In the genomic region with DNA sequence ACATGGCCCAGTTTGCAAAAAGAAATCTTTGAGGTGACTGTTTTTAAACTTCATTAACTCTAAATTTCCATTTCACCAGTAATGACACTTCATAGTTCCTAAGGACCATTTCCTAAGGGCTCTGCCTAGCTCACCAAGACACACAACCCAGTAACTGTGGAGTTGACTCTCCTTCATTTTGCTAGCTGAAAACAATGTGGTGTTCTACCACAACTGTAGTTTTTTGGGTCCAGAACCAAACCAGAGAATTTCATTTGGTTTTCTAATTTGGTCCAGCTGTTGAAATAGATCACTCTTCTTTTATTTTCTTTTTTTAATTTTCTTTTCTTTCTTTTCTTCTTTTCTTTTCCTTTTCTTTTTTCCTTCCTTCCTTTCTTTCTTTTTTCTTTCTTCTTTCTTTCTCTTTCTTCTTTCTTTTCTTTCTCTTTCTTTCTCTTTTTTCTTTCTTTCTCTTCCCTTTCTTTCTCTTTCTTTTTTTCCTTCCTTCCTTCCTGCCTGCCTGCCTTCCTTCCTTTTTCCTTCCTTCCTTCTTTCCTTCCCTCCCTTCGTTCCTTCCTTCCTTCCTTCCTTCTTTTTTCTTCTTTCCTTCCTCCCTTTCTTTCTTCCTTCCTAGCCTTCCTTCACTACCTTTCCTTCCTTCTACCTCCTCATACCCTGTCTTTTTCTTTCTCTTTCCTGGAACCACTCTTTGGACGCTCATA, we compare ENCODE assay signal across 20 cellular contexts. TPM values are rescaled to one million over a fixed set of nuclear protein-coding genes. Genes with fewer than 3 reads are reported as not detected.
A peak's percentile ranks its signal among the peaks of the same experiment; 100 is the strongest.
DNase-seq lines count a peak whose midpoint lies in the region; TF ChIP-seq lines count a peak whose summit lies in the region.
"Had no signal": no experiment of that assay in that cellular context is flagged by ENCODE, and none has a peak within 500 bp of the region (broad histone marks: within the 10 kb centered on the region; RNA-seq: fewer than 3 reads in every experiment).

No MANE protein-coding gene starts in this region.

- H2AFZ ChIP-seq in ACC112 (ENCODE audit: low read length, unreplicated experiment) (peak overlapping the region; percentile 1), osteoblast (ENCODE audit: low read length) (peak overlapping the region; percentile 53)
- H2AFZ ChIP-seq: GM23338 had no signal

- peaks cover 33% of the 10 kb centered on the region for H3K4me1 ChIP-seq in ACC112 (ENCODE audit: control insufficient read depth, insufficient read depth, low read length, unreplicated experiment)
- peaks cover 35% of the 10 kb centered on the region for H3K4me1 ChIP-seq in osteoblast (ENCODE audit: insufficient read depth, low read length)
- H3K4me1 ChIP-seq: HAP-1, Peyer's patch, SJCRH30 had no signal

- H4K20me1 ChIP-seq in osteoblast (ENCODE audit: insufficient read depth, low read length), result no peaks in the 10 kb centered on the region

- TF ChIP-seq CTCF in HFFc6 (IDR thresholded peaks at IDR 0.05), result no peak
- no peak for TF ChIP-seq CTCF in chondrocyte (IDR thresholded peaks at IDR 0.05)
- TF ChIP-seq CTCF in osteoblast (IDR thresholded peaks at IDR 0.05; ENCODE audit: extremely low read depth, low read depth, low read length), result no peak

- H3K4me3 ChIP-seq in ACC112 (ENCODE audit: low read depth, low read length) (no peak overlapping the region), osteoblast (ENCODE audit: insufficient read depth, low read length) (no peak overlapping the region)
- H3K4me3 ChIP-seq: GM23338, HAP-1, Peyer's patch, SJCRH30 had no signal

- peak overlapping the region; percentile 55 for H3K27ac Mint-ChIP-seq in HFFc6
- H3K27ac Mint-ChIP-seq in chondrocyte (ENCODE audit: unreplicated experiment), result peak overlapping the region; percentile 10
- H3K27ac Mint-ChIP-seq: B cell, GM23338 had no signal

- H3K27me3 Mint-ChIP-seq in HFFc6 (ENCODE audit: insufficient read depth) (no peaks in the 10 kb centered on the region), chondrocyte (ENCODE audit: low read depth) (no peaks in the 10 kb centered on the region)
- H3K27me3 Mint-ChIP-seq: B cell had no signal

- H3K27me3 ChIP-seq in ACC112 (ENCODE audit: insufficient read depth, low read length) (no peaks in the 10 kb centered on the region), osteoblast (ENCODE audit: insufficient read depth, low read length) (no peaks in the 10 kb centered on the region)
- H3K27me3 ChIP-seq: Peyer's patch, SJCRH30 had no signal

- H3K36me3 Mint-ChIP-seq in HFFc6 (ENCODE audit: low read depth) (peaks cover 4% of the 10 kb centered on the region; the same call in 1 of the 2 replicates), chondrocyte (ENCODE audit: low read depth) (no peaks in the 10 kb centered on the region)

- no peaks in the 10 kb centered on the region for H3K9me3 ChIP-seq in osteoblast (ENCODE audit: low read depth, low read length)
- H3K9me3 ChIP-seq: HAP-1, Peyer's patch, SJCRH30 had no signal

- no peak overlapping the region for H3K4me2 ChIP-seq in osteoblast (ENCODE audit: insufficient read depth, low read length)
- H3K4me2 ChIP-seq: GM23338, KMS-11 had no signal

- H3K36me3 ChIP-seq in ACC112 (ENCODE audit: insufficient read depth, low read length) (no peaks in the 10 kb centered on the region), osteoblast (ENCODE audit: insufficient read depth, low read length) (no peaks in the 10 kb centered on the region)
- H3K36me3 ChIP-seq: HAP-1, Peyer's patch, SJCRH30 had no signal

- H3K27ac ChIP-seq in ACC112 (ENCODE audit: low read depth, low read length) (no peak overlapping the region), osteoblast (ENCODE audit: low read depth, low read length) (no peak overlapping the region)
- H3K27ac ChIP-seq: KMS-11, Peyer's patch, SJCRH30 had no signal

- H3K79me2 ChIP-seq in ACC112 (ENCODE audit: control insufficient read depth, insufficient read depth, low read length, unreplicated experiment) (no peaks in the 10 kb centered on the region), osteoblast (ENCODE audit: insufficient read depth, low read length) (no peaks in the 10 kb centered on the region)

- H3K9me3 Mint-ChIP-seq in HFFc6, result no peaks in the 10 kb centered on the region
- no peaks in the 10 kb centered on the region for H3K9me3 Mint-ChIP-seq in chondrocyte (ENCODE audit: low read depth)
- H3K9me3 Mint-ChIP-seq: GM23338 had no signal

- H3K4me1 Mint-ChIP-seq in HFFc6 (ENCODE audit: low read depth) (peaks cover 70% of the 10 kb centered on the region), chondrocyte (ENCODE audit: low read depth) (peaks cover 58% of the 10 kb centered on the region)
- H3K4me1 Mint-ChIP-seq: B cell, GM23338 had no signal

- H3K4me3 Mint-ChIP-seq in HFFc6 (no peak overlapping the region; the same call in 1 of the 2 replicates), chondrocyte (ENCODE audit: unreplicated experiment) (no peak overlapping the region)
- H3K4me3 Mint-ChIP-seq: B cell, GM23338 had no signal

- DNase-seq in HFFc6 (no peak), chondrocyte (ENCODE audit: low spot score) (no peak), osteoblast (ENCODE audit: insufficient read length, low spot score, missing footprints) (no peak), COLO829 (ENCODE audit: low spot score) (no peak), NCI-H2107 treated with DMSO at 0.1 percent for 48 hours (lab: John Stamatoyannopoulos, UW; ENCODE audit: unreplicated experiment) (no peak), globus pallidus (ENCODE audit: low spot score) (no peak)
- DNase-seq: NCI-H1105 treated with DMSO at 0.1 percent for 48 hours, NCI-H2029 treated with DMSO at 0.1 percent for 48 hours, NCI-H2171, NCI-H345, NCI-H524, Peyer's patch, SJCRH30 had no signal

RNA-seq across cellular contexts. Expression of gene LUM, which starts 18.5 kb away (rescaled TPM):
- 10 to 100 TPM; 34.3 to 78.1 (median 57.3) TPM for total RNA-seq in HFFc6 (2021; fragmentation: NEBNext Ultra II Directional; extraction: Animal tissue kit (Norgen Biotek cat#: 25700))
- total RNA-seq in chondrocyte, result 462 to 834 TPM (median 481 TPM) in 3 replicates
- total RNA-seq in osteoblast, result 1,762 and 1,965 TPM in 2 replicates
- total RNA-seq: B cell, GM23338, OCI-LY7 had no signal

RNA-seq across cellular contexts. Expression of gene DCN, which starts 52.8 kb away (rescaled TPM):
- total RNA-seq in HFFc6 (2021; fragmentation: NEBNext Ultra II Directional; extraction: Animal tissue kit (Norgen Biotek cat#: 25700)), result 10 to 100 TPM; 20.4 to 58.8 (median 48.7) TPM
- total RNA-seq in chondrocyte (723 to 2,473 TPM (median 743 TPM) in 3 replicates), osteoblast (1,107 and 1,400 TPM in 2 replicates)
- total RNA-seq: B cell, GM23338, HT1080, OCI-LY7 had no signal

Comparison
In these comparisons a context has a peak if more than half of its experiments do, and no peak if none do; other contexts are left out.
1. RNA of gene DCN, which starts 52.8 kb away (total RNA-seq): 1,107 to 1,400 TPM in osteoblast and 723 to 2,473 TPM in chondrocyte; 20.4 to 58.8 TPM in HFFc6; every median in the first group is over 10 times any median in the second.